8 cellular contexts compared by ENCODE assay signal in the genomic region with DNA sequence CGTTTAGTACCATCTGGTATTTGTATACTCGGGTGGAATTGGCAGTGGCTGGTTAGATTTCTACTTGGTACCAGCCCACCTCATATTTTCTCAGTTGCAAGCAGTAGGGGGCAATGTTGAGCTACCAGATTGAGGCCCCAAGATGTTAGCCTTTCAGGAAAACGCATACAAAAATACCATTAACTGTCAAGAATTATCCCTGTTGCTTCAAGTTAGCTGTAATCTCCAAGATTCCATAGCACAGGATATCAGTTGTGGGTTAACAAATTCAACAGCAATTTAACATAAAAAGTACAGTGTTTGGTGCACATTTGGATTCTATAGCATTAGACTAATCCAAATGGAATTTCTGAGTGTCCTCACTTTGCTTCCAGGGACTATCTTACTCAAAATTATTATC.
DNase-seq lines count a peak whose midpoint lies in the region; ATAC-seq and TF ChIP-seq lines count a peak whose summit lies in the region.

No MANE protein-coding gene starts in this region.

- no peaks in the 10 kb centered on the region for H3K9me3 Mint-ChIP-seq in T-cell

- intact Hi-C loops in left colon (cut with DNase I, micrococcal nuclease): no loop called here

- POLR2A ChIA-PET in T-cell (lab: Charles Lee): no interaction called here

- no peak for TF ChIP-seq POLR2A in NB4 (IDR thresholded peaks at IDR 0.05; ENCODE audit: extremely low read depth, insufficient read length)

- CTCF ChIA-PET in T-cell (lab: Charles Lee): interaction anchor here (0.6 to 0.8 kb wide), 3 partner anchors 14 to 130 kb away, joined by 3 read pairs; no protein-coding TSS in a partner anchor

- peak; percentile 37 for DNase-seq in activated gamma-delta T cell treated with Interleukin-2 at 50 U/mL for 16 hours
- no peak for DNase-seq in activated gamma-delta T cell (lab: John Stamatoyannopoulos, UW)
- DNase-seq in NB4 (ENCODE audit: low read depth): peak; percentile 86
- DNase-seq in T-cell: peak in 23 of 34 experiments; percentile 7 to 41 (median 23)
- DNase-seq in central memory CD4-positive, alpha-beta T cell: peak; percentile 20
- DNase-seq in left colon: peak in 1 of 2 donors; percentile 50
- peak; percentile 18 to 42 (median 32) for DNase-seq in stimulated activated CD4-positive, alpha-beta T cell treated with anti-CD3 and anti-CD28 coated beads, TNF-alpha, amount 100 ng/mL, for 48 hours (ENCODE audit: low read depth in 3 of 3)

- no peak overlapping the region for H3K4me3 ChIP-seq in NB4 (ENCODE audit: low read depth, low read length)

- peak; percentile 64 for TF ChIP-seq CTCF in NB4 (IDR thresholded peaks at IDR 0.05; ENCODE audit: low read depth, low read length)

- H3K4me1 Mint-ChIP-seq in T-cell: peaks cover 6 to 10% (median 8%) of the 10 kb centered on the region in 3 donors

- peaks cover 21% of the 10 kb centered on the region for H3K36me3 Mint-ChIP-seq in T-cell

- no peak overlapping the region for H3K4me3 Mint-ChIP-seq in T-cell

- no peaks in the 10 kb centered on the region for H3K27me3 Mint-ChIP-seq in T-cell

- ATAC-seq in T-cell (replicated peaks in 1 of 4) (peak in 2 of 4 experiments; percentile 43 to 60), left colon (peak; percentile 65), GM18520 (IDR thresholded peaks at IDR 0.05; ENCODE audit: unreplicated experiment) (no peak)

- peak overlapping the region in 1 of 2 donors; percentile 45 for H3K27ac Mint-ChIP-seq in T-cell
